In genomic region chr5:87020099-87020934, GRCh38 we compare ENCODE assay signal across 9 cellular contexts.
A peak's percentile ranks its signal among the peaks of the same experiment; 100 is the strongest.
DNase-seq lines count a peak whose midpoint lies in the region; ATAC-seq, FAIRE-seq and TF ChIP-seq lines count a peak whose summit lies in the region.
"Had no signal": no experiment of that assay in that cellular context is flagged by ENCODE, and none has a peak within 500 bp of the region (broad histone marks: within the 10 kb centered on the region; RNA-seq: fewer than 3 reads in every experiment).

No MANE protein-coding gene starts in this region.

- H3K27me3 Mint-ChIP-seq in activated CD8-positive, alpha-beta T cell treated with anti-CD3 and anti-CD28 coated beads for 36 hours = no peaks in the 10 kb centered on the region
- H3K27me3 Mint-ChIP-seq: activated B cell treated with CpG ODN at 0.5 μM for 24 hours had no signal

- ATAC-seq in GM21529 (IDR thresholded peaks at IDR 0.05; ENCODE audit: unreplicated experiment) = peak; percentile 97
- ATAC-seq in activated CD8-positive, alpha-beta T cell treated with anti-CD3 and anti-CD28 coated beads for 36 hours = peak; percentile 92
- peak; percentile 90 for ATAC-seq in left ventricle myocardium superior

- TF ChIP-seq CTCF in activated CD8-positive, alpha-beta T cell treated with anti-CD3 and anti-CD28 coated beads for 36 hours (IDR thresholded peaks at IDR 0.05) = no peak

- H3K4me1 Mint-ChIP-seq in activated CD8-positive, alpha-beta T cell treated with anti-CD3 and anti-CD28 coated beads for 36 hours (ENCODE audit: low read depth) = peaks cover 21% of the 10 kb centered on the region

- intact Hi-C loops in activated CD8-positive, alpha-beta T cell treated with anti-CD3 and anti-CD28 coated beads for 36 hours (cut with micrococcal nuclease) = no loop called here
- intact Hi-C loops in left ventricle myocardium superior (cut with micrococcal nuclease) = no loop called here

- DNase-seq in GM12892 (ENCODE audit: insufficient read length) (peak; percentile 23), HT1080 (ENCODE audit: low read depth) (peak; percentile 28), left ventricle myocardium superior (peak; percentile 31), SKM-1 (lab: John Stamatoyannopoulos, UW; ENCODE audit: unreplicated experiment) (no peak), NCI-H2029 treated with DMSO at 0.1 percent for 48 hours (lab: John Stamatoyannopoulos, UW) (no peak)
- peak; percentile 51 for DNase-seq in activated CD8-positive, alpha-beta T cell treated with anti-CD3 and anti-CD28 coated beads for 36 hours
- peak; percentile 9 for DNase-seq in stimulated activated CD4-positive, alpha-beta T cell treated with anti-CD3 and anti-CD28 coated beads, Interleukin-1b, Interleukin-23, amount 100 ng/mL, for 48 hours
- DNase-seq: activated B cell treated with CpG ODN at 0.5 μM for 24 hours had no signal

- no peak overlapping the region for H3K27ac Mint-ChIP-seq in activated CD8-positive, alpha-beta T cell treated with anti-CD3 and anti-CD28 coated beads for 36 hours
- H3K27ac Mint-ChIP-seq: activated B cell treated with CpG ODN at 0.5 μM for 24 hours had no signal

- no peak for TF ChIP-seq POLR2A in GM12892 (IDR thresholded peaks at IDR 0.05; ENCODE audit: low read depth, low read length)

- peak; percentile 88 for FAIRE-seq in GM12892 (lab: Jason Lieb, UNC)

- H3K4me3 Mint-ChIP-seq in activated CD8-positive, alpha-beta T cell treated with anti-CD3 and anti-CD28 coated beads for 36 hours = no peak overlapping the region
- H3K4me3 Mint-ChIP-seq: activated B cell treated with CpG ODN at 0.5 μM for 24 hours had no signal

- POLR2A ChIA-PET in activated CD8-positive, alpha-beta T cell treated with anti-CD3 and anti-CD28 coated beads for 36 hours (lab: Charles Lee) = no interaction called here

- CTCF ChIA-PET in activated CD8-positive, alpha-beta T cell treated with anti-CD3 and anti-CD28 coated beads for 36 hours (lab: Charles Lee) = interaction anchor here (0.7 kb wide), 1 partner anchor 36 kb away, joined by 3 read pairs; no protein-coding TSS in a partner anchor

- no peaks in the 10 kb centered on the region for H3K36me3 Mint-ChIP-seq in activated CD8-positive, alpha-beta T cell treated with anti-CD3 and anti-CD28 coated beads for 36 hours (ENCODE audit: low read depth)

- H3K9me3 Mint-ChIP-seq in activated CD8-positive, alpha-beta T cell treated with anti-CD3 and anti-CD28 coated beads for 36 hours = peaks cover 11% of the 10 kb centered on the region
- H3K9me3 Mint-ChIP-seq: activated B cell treated with CpG ODN at 0.5 μM for 24 hours had no signal

Comparison
In these comparisons a context has a peak if more than half of its experiments do, and no peak if none do; other contexts are left out.
1. DNase-seq: peak in GM12892 (single experiment), HT1080 (single experiment), activated CD8-positive, alpha-beta T cell treated with anti-CD3 and anti-CD28 coated beads for 36 hours (single experiment), left ventricle myocardium superior (single experiment) and stimulated activated CD4-positive, alpha-beta T cell treated with anti-CD3 and anti-CD28 coated beads, Interleukin-1b, Interleukin-23, amount 100 ng/mL, for 48 hours (single experiment); none in SKM-1 (single experiment) and NCI-H2029 treated with DMSO at 0.1 percent for 48 hours (single experiment).
2. Peak in every context shown above with its lines, with median percentiles within 50 percentile points of each other: ATAC-seq.